In the genomic region with DNA sequence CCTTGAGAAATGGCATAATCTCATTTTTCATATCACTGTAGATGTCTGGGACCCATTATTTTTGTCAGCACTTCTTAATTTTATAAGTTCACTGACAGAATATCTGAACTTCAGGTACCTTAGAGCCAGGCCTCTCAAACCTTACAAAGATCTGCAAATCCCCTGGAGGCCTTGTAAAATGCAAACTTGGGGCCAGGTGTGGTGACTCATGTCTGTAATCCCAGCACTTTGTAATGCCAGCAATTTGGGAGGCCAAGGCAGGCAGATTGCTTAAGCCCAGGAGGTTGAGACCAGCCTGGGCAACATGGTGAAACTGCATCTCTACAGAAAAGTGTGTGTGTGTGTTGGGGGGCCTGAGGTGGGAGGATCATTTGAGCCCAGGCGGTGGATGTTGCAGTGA, we compare ENCODE assay signal across 21 cellular contexts. TPM values are rescaled to one million over a fixed set of nuclear protein-coding genes. Genes with fewer than 3 reads are reported as not detected.
A peak's percentile ranks its signal among the peaks of the same experiment; 100 is the strongest.
DNase-seq lines count a peak whose midpoint lies in the region; ATAC-seq, FAIRE-seq and TF ChIP-seq lines count a peak whose summit lies in the region.
"Had no signal": no experiment of that assay in that cellular context is flagged by ENCODE, and none has a peak within 500 bp of the region (broad histone marks: within the 10 kb centered on the region; RNA-seq: fewer than 3 reads in every experiment).

No MANE protein-coding gene starts in this region.

- H3K4ac ChIP-seq in H1 (replicated peaks; ENCODE audit: insufficient read length, low read depth, low read length) (no peak overlapping the region), mesendoderm (ENCODE audit: low read depth, low read length) (no peak overlapping the region)

- no peak overlapping the region for H3K27ac Mint-ChIP-seq in activated naive CD4-positive, alpha-beta T cell treated with anti-CD3 and anti-CD28 coated beads for 36 hours
- H3K27ac Mint-ChIP-seq: stimulated activated memory B cell treated with anti-CD40 and anti-IgM and Interleukin-4, amounts not matched to agents 10 μg/mL and 1 μg/mL and 100 μg/mL, for 72 hours had no signal

- H4K20me1 ChIP-seq in H1 (replicated peaks in 1 of 2; ENCODE audit: control insufficient read depth in 1 of 2, insufficient read depth in 2 of 2, low read length in 2 of 2) = no peaks in the 10 kb centered on the region

- no peak overlapping the region for H2AFZ ChIP-seq in H1 (ENCODE audit: low read length)

- CTCF ChIA-PET in activated naive CD4-positive, alpha-beta T cell treated with anti-CD3 and anti-CD28 coated beads for 36 hours (lab: Charles Lee) = interaction anchor here (1.0 kb wide), 2 partner anchors 24 to 25 kb away, joined by 3 read pairs; no protein-coding TSS in a partner anchor
- CTCF ChIA-PET in H1 (lab: Charles Lee; ENCODE audit: partially characterized antibody) = interaction anchor here (1.2 to 1.5 kb wide), 2 partner anchors 25 to 334 kb away, joined by 3 read pairs; no protein-coding TSS in a partner anchor

- POLR2A ChIA-PET in H1 (lab: Charles Lee; ENCODE audit: partially characterized antibody) = no interaction called here

- H3K56ac ChIP-seq in H1 (replicated peaks; ENCODE audit: insufficient read length, low read depth, low read length) (no peak overlapping the region), mesendoderm (ENCODE audit: low read length) (peak overlapping the region; percentile 26)

- no peak for TF ChIP-seq RAD21 in H1 (IDR thresholded peaks at IDR 0.05 in 1 of 2, conservative IDR thresholded peaks at IDR 0.05 in 1 of 2; ENCODE audit: low read depth in 2 of 2, low read length in 2 of 2)

- H2AK5ac ChIP-seq in H1 (ENCODE audit: low read depth, low read length) = 0 out of 2 replicates have a peak overlapping the region, but pooled peaks have one; percentile 11
- no peak overlapping the region for H2AK5ac ChIP-seq in mesendoderm (ENCODE audit: low read length)

- H4K5ac ChIP-seq in H1 (ENCODE audit: insufficient read length, low read depth, low read length) (no peak overlapping the region), mesendoderm (ENCODE audit: low read length) (no peak overlapping the region)

- H2BK120ac ChIP-seq in H1 (replicated peaks; ENCODE audit: low read depth, low read length) (no peak overlapping the region), mesendoderm (ENCODE audit: low read depth, low read length) (no peak overlapping the region)

- H3K36me3 Mint-ChIP-seq in activated naive CD4-positive, alpha-beta T cell treated with anti-CD3 and anti-CD28 coated beads for 36 hours (ENCODE audit: low read depth) = no peaks in the 10 kb centered on the region
- H3K36me3 Mint-ChIP-seq: stimulated activated memory B cell treated with anti-CD40 and anti-IgM and Interleukin-4, amounts not matched to agents 10 μg/mL and 1 μg/mL and 100 μg/mL, for 72 hours had no signal

- no peak overlapping the region for H3K18ac ChIP-seq in H1 (ENCODE audit: extremely low read depth, low read length)
- H3K18ac ChIP-seq in mesendoderm (ENCODE audit: low read length) = no peak overlapping the region

- no peaks in the 10 kb centered on the region for H3K27me3 ChIP-seq in H1 (replicated peaks in 1 of 4; ENCODE audit: control insufficient read depth in 3 of 4, extremely low read depth in 1 of 4, insufficient read depth in 3 of 4, low read length in 3 of 4)
- no peaks in the 10 kb centered on the region for H3K27me3 ChIP-seq in mesendoderm (ENCODE audit: insufficient read depth, low read length, poor library complexity)
- H3K27me3 ChIP-seq: gastroesophageal sphincter, SJSA1, thyroid gland had no signal

- H3K36me3 ChIP-seq in H1 (ENCODE audit: control insufficient read depth in 2 of 4, insufficient read depth in 4 of 4, low read length in 3 of 4) (no peaks in the 10 kb centered on the region), mesendoderm (ENCODE audit: control insufficient read depth, insufficient read depth, low read length) (no peaks in the 10 kb centered on the region)
- H3K36me3 ChIP-seq: gastroesophageal sphincter, SJSA1, thyroid gland had no signal

- no peaks in the 10 kb centered on the region for H3K27me3 Mint-ChIP-seq in activated naive CD4-positive, alpha-beta T cell treated with anti-CD3 and anti-CD28 coated beads for 36 hours (ENCODE audit: low read depth)

- no peaks in the 10 kb centered on the region for H3K9me3 ChIP-seq in H1 (ENCODE audit: insufficient read depth in 2 of 2, low read depth in 1 of 2, low read length in 1 of 2)
- H3K9me3 ChIP-seq: gastroesophageal sphincter, SJSA1, thyroid gland had no signal

- H3K14ac ChIP-seq in H1 (ENCODE audit: insufficient read length) = no peak overlapping the region

- no peak overlapping the region; the same call in 1 of the 2 replicates for H2BK12ac ChIP-seq in H1 (ENCODE audit: low read depth, low read length)

- H3K4me1 Mint-ChIP-seq in activated naive CD4-positive, alpha-beta T cell treated with anti-CD3 and anti-CD28 coated beads for 36 hours (ENCODE audit: low read depth) = peaks cover 85% of the 10 kb centered on the region
- H3K4me1 Mint-ChIP-seq: stimulated activated memory B cell treated with anti-CD40 and anti-IgM and Interleukin-4, amounts not matched to agents 10 μg/mL and 1 μg/mL and 100 μg/mL, for 72 hours had no signal

- H3K9ac ChIP-seq in H1 (replicated peaks in 1 of 4; ENCODE audit: extremely low read depth in 1 of 4, low read depth in 3 of 4, low read length in 3 of 4) (no peak overlapping the region), mesendoderm (ENCODE audit: low read length) (no peak overlapping the region)

- no peak for TF ChIP-seq POLR2A in H1 (IDR thresholded peaks at IDR 0.05; ENCODE audit: control extremely low read depth in 1 of 2, low read depth in 2 of 2, low read length in 2 of 2)

- H2BK15ac ChIP-seq in H1 (ENCODE audit: low read length) (no peak overlapping the region), mesendoderm (replicated peaks; ENCODE audit: low read depth) (no peak overlapping the region)

- H2BK5ac ChIP-seq in H1 (ENCODE audit: low read depth, low read length) (0 out of 2 replicates have a peak overlapping the region, but pooled peaks have one; percentile 86), mesendoderm (ENCODE audit: low read length) (peak overlapping the region; percentile 2)

- no peak for FAIRE-seq in H1 (lab: Jason Lieb, UNC)
- FAIRE-seq: GM12891 had no signal

- no peak overlapping the region for H4K91ac ChIP-seq in H1 (replicated peaks; ENCODE audit: insufficient read length, low read length)

- no peak overlapping the region for H2BK20ac ChIP-seq in H1 (ENCODE audit: low read length)

- peak; percentile 26 for DNase-seq in activated naive CD4-positive, alpha-beta T cell treated with anti-CD3 and anti-CD28 coated beads for 36 hours
- no peak for DNase-seq in activated naive CD4-positive, alpha-beta T cell (lab: John Stamatoyannopoulos, UW)
- DNase-seq in NCI-H226 (peak; percentile 36), H1 (ENCODE audit: low read depth in 1 of 2, low spot score in 2 of 2) (peak in 1 of 2 experiments; percentile 34), mesendoderm (peak; percentile 96), GM20000 (ENCODE audit: low spot score) (no peak), NCI-H774 (lab: John Stamatoyannopoulos, UW) (no peak)
- DNase-seq: 8988T; activated CD4-positive, CD25-positive, alpha-beta regulatory T cell treated with anti-CD3 and anti-CD28 coated beads, Interleukin-2, amount 50 U/mL, for 72 hours; aorta; NCI-H2081; nucleus accumbens; retina; T-helper 9 cell; thyroid gland had no signal

- H4K8ac ChIP-seq in H1 (ENCODE audit: extremely low read depth, insufficient read depth, low read length) (peak overlapping the region; percentile 29; the same call in 1 of the 2 replicates), mesendoderm (ENCODE audit: low read depth, low read length) (no peak overlapping the region)

- H3K27ac ChIP-seq in H1 (ENCODE audit: low read depth, low read length) (no peak overlapping the region), mesendoderm (ENCODE audit: low read depth, low read length) (peak overlapping the region; percentile 50)
- H3K27ac ChIP-seq: coronary artery, gastroesophageal sphincter, SJSA1, thyroid gland had no signal

- H3K4me1 ChIP-seq in H1 (replicated peaks in 1 of 4; ENCODE audit: control insufficient read depth in 3 of 4, insufficient read depth in 4 of 4, low read length in 3 of 4) (peaks cover 2 to 8% (median 7%) of the 10 kb centered on the region in 4 experiments), mesendoderm (ENCODE audit: control insufficient read depth, low read depth, low read length) (peaks cover 11% of the 10 kb centered on the region)
- H3K4me1 ChIP-seq: gastroesophageal sphincter had no signal

- no peak overlapping the region for H3K4me3 Mint-ChIP-seq in activated naive CD4-positive, alpha-beta T cell treated with anti-CD3 and anti-CD28 coated beads for 36 hours
- H3K4me3 Mint-ChIP-seq: stimulated activated memory B cell treated with anti-CD40 and anti-IgM and Interleukin-4, amounts not matched to agents 10 μg/mL and 1 μg/mL and 100 μg/mL, for 72 hours had no signal

- ATAC-seq in HG02623 (IDR thresholded peaks at IDR 0.05; ENCODE audit: unreplicated experiment) = no peak
- ATAC-seq: gastroesophageal sphincter; stimulated activated memory B cell treated with anti-CD40 and anti-IgM and Interleukin-4, amounts not matched to agents 10 μg/mL and 1 μg/mL and 100 μg/mL, for 72 hours had no signal

- H3K79me2 ChIP-seq in H1 (ENCODE audit: control insufficient read depth in 1 of 2, insufficient read depth in 2 of 2, low read length in 2 of 2) (peaks cover 0 to 2% of the 10 kb centered on the region in 2 experiments; a peak in 2 of 4 replicates), mesendoderm (ENCODE audit: control insufficient read depth, insufficient read depth, low read length) (no peaks in the 10 kb centered on the region)

- 78% methylated on average over 1 of the region's 1 CpG; no CpG with 5 or more reads in 1 of the 2 experiments for WGBS in H1 (ENCODE audit: extremely low coverage in 1 of 2, insufficient coverage in 1 of 2, insufficient read length in 1 of 2, insufficient replicate concordance in 2 of 2, low coverage in 1 of 2, low lambda C conversion rate in 2 of 2, missing lambda C conversion rate in 1 of 2), 2 experiments
- no CpG with 5 or more reads among the region's 1 CpG for WGBS in mesendoderm (ENCODE audit: extremely low coverage, insufficient coverage, low lambda C conversion rate)

- no peak for TF ChIP-seq EP300 in H1 (IDR thresholded peaks at IDR 0.05; ENCODE audit: borderline replicate concordance in 1 of 2, low read depth in 2 of 2, low read length in 2 of 2)

- H3K4me3 ChIP-seq in H1 (ENCODE audit: extremely low read depth in 1 of 4, insufficient read depth in 2 of 4, low read depth in 3 of 4, low read length in 4 of 4) (no peak overlapping the region), mesendoderm (ENCODE audit: low read length) (no peak overlapping the region)
- H3K4me3 ChIP-seq: coronary artery, gastroesophageal sphincter, SJSA1, thyroid gland had no signal

- no peaks in the 10 kb centered on the region for H3K79me1 ChIP-seq in H1 (ENCODE audit: low read depth, low read length)
- no peaks in the 10 kb centered on the region for H3K79me1 ChIP-seq in mesendoderm (ENCODE audit: low read length)

- peak overlapping the region in 1 of 2 experiments; percentile 20; a peak in 2 of 4 replicates for H3K4me2 ChIP-seq in H1 (ENCODE audit: insufficient read depth in 1 of 2, low read depth in 2 of 2, low read length in 2 of 2)
- no peak overlapping the region for H3K4me2 ChIP-seq in mesendoderm (ENCODE audit: low read length)

- no peak for TF ChIP-seq CTCF in H1 (IDR thresholded peaks at IDR 0.05; ENCODE audit: control extremely low read depth in 1 of 3, insufficient read depth in 1 of 3, low read depth in 1 of 3, low read length in 3 of 3)
- no peak for TF ChIP-seq CTCF in GM20000 (IDR thresholded peaks at IDR 0.05; ENCODE audit: extremely low read depth, missing control alignments)

- no peaks in the 10 kb centered on the region for H3K23me2 ChIP-seq in H1 (ENCODE audit: low read depth, low read length)

- H3K23ac ChIP-seq in H1 (ENCODE audit: insufficient read length) = no peak overlapping the region
- no peak overlapping the region for H3K23ac ChIP-seq in mesendoderm (ENCODE audit: low read length)

- H3K9me3 Mint-ChIP-seq in activated naive CD4-positive, alpha-beta T cell treated with anti-CD3 and anti-CD28 coated beads for 36 hours = no peaks in the 10 kb centered on the region
- H3K9me3 Mint-ChIP-seq: stimulated activated memory B cell treated with anti-CD40 and anti-IgM and Interleukin-4, amounts not matched to agents 10 μg/mL and 1 μg/mL and 100 μg/mL, for 72 hours had no signal

- intact Hi-C loops in activated naive CD4-positive, alpha-beta T cell treated with anti-CD3 and anti-CD28 coated beads for 36 hours (cut with micrococcal nuclease) = no loop called here

RNA-seq across cellular contexts. Expression of gene RASGRF2, which starts 30.8 kb away (rescaled TPM):
- 10 to 100 TPM in 1 of 2 experiments, 1 to 10 TPM in 1; 9.2 to 10.8 TPM for total RNA-seq in activated naive CD4-positive, alpha-beta T cell treated with anti-CD3 and anti-CD28 coated beads for 36 hours
- total RNA-seq in H1 (2021; fragmentation: NEBNext Ultra II Directional; extraction: Animal tissue kit (Norgen Biotek cat#: 25700)) = 27.7 and 29.5 TPM in 2 replicates
- 2.6 and 4.1 TPM in 2 replicates for polyA plus RNA-seq in H1 (2011; rRNA removed)
- polyA plus RNA-seq in H1 (2011; cell fraction: cytosol; rRNA removed) = 4.4 TPM
- polyA plus RNA-seq in H1 (2011; cell fraction: nucleus; rRNA removed) = 7.7 TPM
- polyA plus RNA-seq in H1 (2012, experiment 1 of 2) = 3.4 to 5.4 TPM (median 4.5 TPM) in 4 replicates
- polyA plus RNA-seq in H1 (2012, experiment 2 of 2) = 1.3 TPM
- polyA plus RNA-seq in H1 (2013, experiment 1 of 2) = 13.9 TPM
- 14.2 TPM for polyA plus RNA-seq in H1 (2013, experiment 2 of 2)
- 11.6 and 15.4 TPM in 2 replicates for polyA minus RNA-seq in H1 (2011; rRNA and poly(A)+ RNA removed)
- 7.6 TPM for polyA minus RNA-seq in H1 (2011; cell fraction: cytosol; rRNA and poly(A)+ RNA removed)
- polyA minus RNA-seq in H1 (2011; cell fraction: nucleus; rRNA and poly(A)+ RNA removed) = 22.3 TPM
- 12.4 TPM for polyA plus RNA-seq in mesendoderm (2013, experiment 1 of 2)
- polyA plus RNA-seq in mesendoderm (2013, experiment 2 of 2) = 13.5 TPM

Comparison
In these comparisons a context has a peak if more than half of its experiments do, and no peak if none do; other contexts are left out.
1. DNase-seq: peak in activated naive CD4-positive, alpha-beta T cell treated with anti-CD3 and anti-CD28 coated beads for 36 hours (single experiment), NCI-H226 (single experiment) and mesendoderm (single experiment); none in activated naive CD4-positive, alpha-beta T cell (0 of 4), GM20000 (single experiment) and NCI-H774 (single experiment).